ENCODE assay signal across 8 cellular contexts in genomic region chr6:148983986-148984385, GRCh38.
"Had no signal": no experiment of that assay in that cellular context is flagged by ENCODE, and none has a peak within 500 bp of the region (broad histone marks: within the 10 kb centered on the region; RNA-seq: fewer than 3 reads in every experiment).

No MANE protein-coding gene starts in this region.

- H3K9me3 ChIP-seq: HAP-1 had no signal

- H3K4me3 Mint-ChIP-seq: IgD-negative memory B cell had no signal

- DNase-seq: GM23248, GOT3, H7, KBM-7 had no signal

- H3K9me3 Mint-ChIP-seq: IgD-negative memory B cell had no signal

- H3K36me3 ChIP-seq: HAP-1 had no signal

- H3K4me3 ChIP-seq: GM23248, HAP-1 had no signal

- H3K27ac ChIP-seq: GM23248, HL-60, KMS-11 had no signal

- H3K4me1 ChIP-seq: HAP-1 had no signal

- H3K27me3 Mint-ChIP-seq: IgD-negative memory B cell had no signal
